In genomic region chr16:84836234-84836647, GRCh38 we compare ENCODE assay signal across 9 cellular contexts. TPM values are rescaled to one million over a fixed set of nuclear protein-coding genes. Genes with fewer than 3 reads are reported as not detected.
DNase-seq lines count a peak whose midpoint lies in the region; ATAC-seq and TF ChIP-seq lines count a peak whose summit lies in the region.
"Had no signal": no experiment of that assay in that cellular context is flagged by ENCODE, and none has a peak within 500 bp of the region (broad histone marks: within the 10 kb centered on the region; RNA-seq: fewer than 3 reads in every experiment).

No MANE protein-coding gene starts in this region.

- H3K27ac Mint-ChIP-seq in type B pancreatic cell: no peak overlapping the region
- H3K27ac Mint-ChIP-seq: activated naive CD8-positive, alpha-beta T cell treated with anti-CD3 and anti-CD28 coated beads for 36 hours had no signal

- H3K9me3 ChIP-seq in right cardiac atrium (ENCODE audit: control insufficient read depth, low read length): no peaks in the 10 kb centered on the region

- no peaks in the 10 kb centered on the region for H3K9me3 Mint-ChIP-seq in type B pancreatic cell
- H3K9me3 Mint-ChIP-seq: activated naive CD8-positive, alpha-beta T cell treated with anti-CD3 and anti-CD28 coated beads for 36 hours had no signal

- intact Hi-C loops in right cardiac atrium (cut with DNase I): loop anchor here in 2 of 4 donors (10.0 kb wide), 1 partner anchor 89 kb away; no protein-coding TSS in a partner anchor
- intact Hi-C loops in sciatic nerve (cut with DNase I): no loop called here

- no peak for TF ChIP-seq CTCF in type B pancreatic cell (conservative IDR thresholded peaks at IDR 0.05)

- no peaks in the 10 kb centered on the region for H3K36me3 Mint-ChIP-seq in type B pancreatic cell
- H3K36me3 Mint-ChIP-seq: activated naive CD8-positive, alpha-beta T cell treated with anti-CD3 and anti-CD28 coated beads for 36 hours had no signal

- H3K27ac ChIP-seq in right cardiac atrium (ENCODE audit: low read length): peak overlapping the region; percentile 73

- no peak overlapping the region for H3K4me3 Mint-ChIP-seq in type B pancreatic cell
- H3K4me3 Mint-ChIP-seq: activated naive CD8-positive, alpha-beta T cell treated with anti-CD3 and anti-CD28 coated beads for 36 hours had no signal

- H3K4me1 Mint-ChIP-seq in type B pancreatic cell (ENCODE audit: unreplicated experiment): peaks cover 14% of the 10 kb centered on the region
- H3K4me1 Mint-ChIP-seq: activated naive CD8-positive, alpha-beta T cell treated with anti-CD3 and anti-CD28 coated beads for 36 hours had no signal

- H3K27me3 Mint-ChIP-seq in type B pancreatic cell: peaks cover 4% of the 10 kb centered on the region

- ATAC-seq in right cardiac atrium: peak; percentile 74
- peak; percentile 57 for ATAC-seq in sciatic nerve
- no peak for ATAC-seq in HG02571 (IDR thresholded peaks at IDR 0.05; ENCODE audit: unreplicated experiment)

- WGBS in right cardiac atrium: 15% methylated on average over 16 of the region's 16 CpGs

- DNase-seq in GM03348 (ENCODE audit: low spot score): peak; percentile 98
- DNase-seq in astrocyte of the hippocampus (ENCODE audit: low read depth, low spot score): peak; percentile 100
- peak; percentile 85 to 90 (median 89) for DNase-seq in right cardiac atrium
- DNase-seq in sciatic nerve (ENCODE audit: low spot score): peak; percentile 87
- DNase-seq in Kasumi-1 (lab: John Stamatoyannopoulos, UW): no peak
- DNase-seq in stimulated activated CD4-positive, alpha-beta T cell treated with anti-CD3 and anti-CD28 coated beads, Interleukin-2, amount 100 ng/mL, for 24 hours: no peak
- DNase-seq in type B pancreatic cell (ENCODE audit: extremely low spot score, unreplicated experiment): no peak
- DNase-seq: activated naive CD8-positive, alpha-beta T cell treated with anti-CD3 and anti-CD28 coated beads for 36 hours had no signal

- H3K4me1 ChIP-seq in right cardiac atrium (ENCODE audit: control insufficient read depth, insufficient read depth, low read length): peaks cover 6% of the 10 kb centered on the region

- no peaks in the 10 kb centered on the region for H3K27me3 ChIP-seq in right cardiac atrium (ENCODE audit: control insufficient read depth, insufficient read depth)

- H3K4me3 ChIP-seq in right cardiac atrium (ENCODE audit: low read length): no peak overlapping the region

RNA-seq across cellular contexts. Expression of gene CRISPLD2, which starts 16.5 kb away (rescaled TPM):
- total RNA-seq in right cardiac atrium (10 to 100 TPM; 13.1 to 69.5 (median 29.2) TPM), sciatic nerve (118 TPM), type B pancreatic cell (ENCODE audit: low replicate concordance) (17.8 and 57.2 TPM in 2 replicates)
- 12.7 TPM for polyA plus RNA-seq in right cardiac atrium
- total RNA-seq: activated naive CD8-positive, alpha-beta T cell treated with anti-CD3 and anti-CD28 coated beads for 36 hours had no signal

Comparison
In these comparisons a context has a peak if more than half of its experiments do, and no peak if none do; other contexts are left out.
1. DNase-seq: peak in GM03348 (single experiment), astrocyte of the hippocampus (single experiment), right cardiac atrium (3 of 3) and sciatic nerve (single experiment); none in Kasumi-1 (0 of 2), stimulated activated CD4-positive, alpha-beta T cell treated with anti-CD3 and anti-CD28 coated beads, Interleukin-2, amount 100 ng/mL, for 24 hours (0 of 2) and type B pancreatic cell (single experiment).